In genomic region chr3:149087208-149087607, GRCh38 we compare ENCODE assay signal across 1 cellular context.
TF ChIP-seq lines count a peak whose summit lies in the region.

No MANE protein-coding gene starts in this region.

TF ChIP-seq in H1, 55 proteins besides CTCF, POLR2A, EP300 and RAD21:
- TF ChIP-seq MAFK (IDR thresholded peaks at IDR 0.05; ENCODE audit: low read depth, low read length) (no peak), TAF1 (IDR thresholded peaks at IDR 0.05; ENCODE audit: low read depth, low read length) (no peak), TAF7 (optimal IDR thresholded peaks at IDR 0.05; ENCODE audit: borderline replicate concordance, low read depth, low read length) (no peak), SUZ12 (IDR thresholded peaks at IDR 0.05; ENCODE audit: low read length) (no peak), TEAD4 (IDR thresholded peaks at IDR 0.05; ENCODE audit: low read depth, low read length) (no peak)
- TF ChIP-seq, protein P1, sequence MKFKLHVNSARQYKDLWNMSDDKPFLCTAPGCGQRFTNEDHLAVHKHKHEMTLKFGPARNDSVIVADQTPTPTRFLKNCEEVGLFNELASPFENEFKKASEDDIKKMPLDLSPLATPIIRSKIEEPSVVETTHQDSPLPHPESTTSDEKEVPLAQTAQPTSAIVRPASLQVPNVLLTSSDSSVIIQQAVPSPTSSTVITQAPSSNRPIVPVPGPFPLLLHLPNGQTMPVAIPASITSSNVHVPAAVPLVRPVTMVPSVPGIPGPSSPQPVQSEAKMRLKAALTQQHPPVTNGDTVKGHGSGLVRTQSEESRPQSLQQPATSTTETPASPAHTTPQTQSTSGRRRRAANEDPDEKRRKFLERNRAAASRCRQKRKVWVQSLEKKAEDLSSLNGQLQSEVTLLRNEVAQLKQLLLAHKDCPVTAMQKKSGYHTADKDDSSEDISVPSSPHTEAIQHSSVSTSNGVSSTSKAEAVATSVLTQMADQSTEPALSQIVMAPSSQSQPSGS (IDR thresholded peaks at IDR 0.05; ENCODE audit: low read length), result no peak
